ENCODE assay signal across 13 cellular contexts in genomic region chr10:26488344-26488743, GRCh38. TPM values are rescaled to one million over a fixed set of nuclear protein-coding genes. Genes with fewer than 3 reads are reported as not detected.
DNase-seq lines count a peak whose midpoint lies in the region; ATAC-seq, FAIRE-seq and TF ChIP-seq lines count a peak whose summit lies in the region.
"Had no signal": no experiment of that assay in that cellular context is flagged by ENCODE, and none has a peak within 500 bp of the region (broad histone marks: within the 10 kb centered on the region; RNA-seq: fewer than 3 reads in every experiment).

No MANE protein-coding gene starts in this region.

- in situ Hi-C loops in GM12878 (cut with MboI) = no loop called here

- CTCF ChIA-PET in GM12878 (lab: Yijun Ruan, JAX) = no interaction called here

- H3K79me2 ChIP-seq in GM12878 (ENCODE audit: control insufficient read depth, insufficient read depth, low read length) = peaks cover 49% of the 10 kb centered on the region
- H3K79me2 ChIP-seq: parathyroid adenoma had no signal

- DNase-seq in activated CD4-positive, alpha-beta T cell treated with anti-CD3 and anti-CD28 coated beads for 48 hours = peak; percentile 45
- DNase-seq in activated CD4-positive, alpha-beta T cell treated with anti-CD3 and anti-CD28 coated beads, Interleukin-2, amount 50 U/mL, for 1 hour = no peak
- peak; percentile 89 for DNase-seq in RPMI7951 (ENCODE audit: low read depth)
- no peak for DNase-seq in GM12878 (ENCODE audit: low read depth, low spot score)
- no peak for DNase-seq in stimulated activated naive B cell treated with anti-CD40 and anti-IgM and Interleukin-4, amounts not matched to agents 10 μg/mL and 1 μg/mL and 100 μg/mL, for 72 hours
- no peak for DNase-seq in NCI-H2196 treated with DMSO at 0.1 percent for 48 hours (lab: John Stamatoyannopoulos, UW; ENCODE audit: unreplicated experiment)
- no peak for DNase-seq in right cardiac atrium
- DNase-seq: left ventricle myocardium inferior, NCI-H1105 had no signal

- no peaks in the 10 kb centered on the region for H4K20me1 ChIP-seq in GM12878 (ENCODE audit: control insufficient read depth, insufficient read depth)

- RAD21 ChIA-PET in GM12878 (lab: Charles Lee; ENCODE audit: unreplicated experiment) = no interaction called here

- TF ChIP-seq EP300 in GM12878 (IDR thresholded peaks at IDR 0.05; ENCODE audit: borderline replicate concordance in 1 of 2, control insufficient read depth in 1 of 2, low read depth in 2 of 2, low read length in 2 of 2) = no peak

- H3K36me3 Mint-ChIP-seq in stimulated activated naive B cell treated with anti-CD40 and anti-IgM and Interleukin-4, amounts not matched to agents 10 μg/mL and 1 μg/mL and 100 μg/mL, for 72 hours = peaks cover 26 to 35% of the 10 kb centered on the region in 2 donors
- H3K36me3 Mint-ChIP-seq: brain had no signal

- peak overlapping the region; percentile 92 for H3K27ac Mint-ChIP-seq in stimulated activated naive B cell treated with anti-CD40 and anti-IgM and Interleukin-4, amounts not matched to agents 10 μg/mL and 1 μg/mL and 100 μg/mL, for 72 hours
- H3K27ac Mint-ChIP-seq: brain had no signal

- no peak for FAIRE-seq in GM12878 (lab: Jason Lieb, UNC)
- FAIRE-seq: TTC549 had no signal

- WGBS in GM12878 (ENCODE audit: insufficient coverage, insufficient replicate concordance, low lambda C conversion rate, missing lambda C conversion rate) = 85% methylated on average over 4 of the region's 4 CpGs
- 89% methylated on average over 4 of the region's 4 CpGs for WGBS in right cardiac atrium

- POLR2A ChIA-PET in GM12878 (lab: Charles Lee) = interaction anchor here (1.9 kb wide), 1 partner anchor 57 kb away, joined by 4 read pairs; no protein-coding TSS in a partner anchor

- H3K4me1 ChIP-seq in GM12878 (ENCODE audit: control insufficient read depth, insufficient read depth, low read length) = peaks cover 9% of the 10 kb centered on the region
- peaks cover 2% of the 10 kb centered on the region for H3K4me1 ChIP-seq in right cardiac atrium (ENCODE audit: control insufficient read depth, insufficient read depth, low read length)
- H3K4me1 ChIP-seq: parathyroid adenoma had no signal

- no peak overlapping the region for H3K9ac ChIP-seq in GM12878 (ENCODE audit: control insufficient read depth, insufficient read depth, low read length)
- H3K9ac ChIP-seq: parathyroid adenoma had no signal

- H3K9me3 Mint-ChIP-seq in stimulated activated naive B cell treated with anti-CD40 and anti-IgM and Interleukin-4, amounts not matched to agents 10 μg/mL and 1 μg/mL and 100 μg/mL, for 72 hours = peaks cover 0 to 2% of the 10 kb centered on the region in 2 donors

- ATAC-seq in GM12878 = no peak
- ATAC-seq in stimulated activated naive B cell treated with anti-CD40 and anti-IgM and Interleukin-4, amounts not matched to agents 10 μg/mL and 1 μg/mL and 100 μg/mL, for 72 hours (replicated peaks) = no peak
- ATAC-seq in HG03159 (IDR thresholded peaks at IDR 0.05; ENCODE audit: unreplicated experiment) = no peak
- ATAC-seq in right cardiac atrium = no peak

- no peaks in the 10 kb centered on the region for H3K27me3 Mint-ChIP-seq in stimulated activated naive B cell treated with anti-CD40 and anti-IgM and Interleukin-4, amounts not matched to agents 10 μg/mL and 1 μg/mL and 100 μg/mL, for 72 hours

- H2AFZ ChIP-seq in GM12878 (ENCODE audit: control insufficient read depth, low read depth, low read length) = no peak overlapping the region
- H2AFZ ChIP-seq: parathyroid adenoma had no signal

- SMC1A ChIA-PET in GM12878 (lab: Charles Lee; ENCODE audit: uncharacterized antibody, unreplicated experiment) = interaction anchor here (1.0 to 1.9 kb wide), 4 partner anchors 17 to 47 kb away, joined by 3 to 7 read pairs (median 4); no protein-coding TSS in a partner anchor

- H3K4me3 ChIP-seq in GM12878 = no peak overlapping the region
- H3K4me3 ChIP-seq in right cardiac atrium (ENCODE audit: low read length) = no peak overlapping the region
- H3K4me3 ChIP-seq: left ventricle myocardium inferior had no signal

- H3K4me1 Mint-ChIP-seq in stimulated activated naive B cell treated with anti-CD40 and anti-IgM and Interleukin-4, amounts not matched to agents 10 μg/mL and 1 μg/mL and 100 μg/mL, for 72 hours = peaks cover 33 to 60% of the 10 kb centered on the region in 2 donors

- TF ChIP-seq RAD21 in GM12878 (IDR thresholded peaks at IDR 0.05; ENCODE audit: insufficient read depth, low read depth, low read length) = no peak

- H3K27me3 ChIP-seq in GM12878 (replicated peaks in 1 of 2; ENCODE audit: control insufficient read depth in 2 of 2, insufficient read depth in 2 of 2, low read length in 1 of 2) (no peaks in the 10 kb centered on the region), right cardiac atrium (ENCODE audit: control insufficient read depth, insufficient read depth) (no peaks in the 10 kb centered on the region)

- H3K27ac ChIP-seq in GM12878 (ENCODE audit: control insufficient read depth, insufficient read depth) (0 out of 2 replicates have a peak overlapping the region, but pooled peaks have one; percentile 67), right cardiac atrium (ENCODE audit: low read length) (no peak overlapping the region)
- H3K27ac ChIP-seq: parathyroid adenoma had no signal

- no peak for TF ChIP-seq POLR2A in GM12878 (IDR thresholded peaks at IDR 0.05; ENCODE audit: low read depth, low read length)

- intact Hi-C loops in GM12878 (cut with micrococcal nuclease; ENCODE audit: unreplicated experiment) (loop anchor here (5.0 kb wide), 2 partner anchors 69 to 151 kb away; no protein-coding TSS in a partner anchor), right cardiac atrium (cut with DNase I) (no loop called here)

- peaks cover 3% of the 10 kb centered on the region for H3K9me3 ChIP-seq in GM12878 (replicated peaks; ENCODE audit: control insufficient read depth, insufficient read depth, low read length)
- H3K9me3 ChIP-seq in right cardiac atrium (ENCODE audit: control insufficient read depth, low read length) = no peaks in the 10 kb centered on the region

- H3K4me3 Mint-ChIP-seq in stimulated activated naive B cell treated with anti-CD40 and anti-IgM and Interleukin-4, amounts not matched to agents 10 μg/mL and 1 μg/mL and 100 μg/mL, for 72 hours = peak overlapping the region in 1 of 2 donors; percentile 71
- H3K4me3 Mint-ChIP-seq: brain had no signal

- peaks cover 0 to 16% of the 10 kb centered on the region in 2 experiments for H3K36me3 ChIP-seq in GM12878 (ENCODE audit: control insufficient read depth in 2 of 2, insufficient read depth in 2 of 2, low read length in 1 of 2)
- H3K36me3 ChIP-seq: left ventricle myocardium inferior had no signal

- no peak overlapping the region for H3K4me2 ChIP-seq in GM12878 (ENCODE audit: control insufficient read depth, insufficient read depth)

- no TSS peak for BruUV-seq in GM12878 (replicated peaks; lab: Mats Ljungman, UMichigan)

- no peak for TF ChIP-seq CTCF in GM12878 (IDR thresholded peaks at IDR 0.05 in 2 of 3, conservative IDR thresholded peaks at IDR 0.05 in 1 of 3; ENCODE audit: control insufficient read depth in 2 of 3, extremely low read depth in 1 of 3, insufficient read depth in 1 of 3, low read depth in 3 of 3, low read length in 3 of 3)

TF ChIP-seq in GM12878, 131 proteins besides CTCF, POLR2A, EP300 and RAD21 (continues in another document):
- TF ChIP-seq ZNF384 (IDR thresholded peaks at IDR 0.05; ENCODE audit: borderline replicate concordance, low read depth, low read length) (no peak), HDAC6 (IDR thresholded peaks at IDR 0.05; ENCODE audit: unreplicated experiment) (no peak), CHD4 (IDR thresholded peaks at IDR 0.05) (no peak), MEF2B (IDR thresholded peaks at IDR 0.05; ENCODE audit: partially characterized antibody, poor library complexity, severe bottlenecking) (no peak), SP1 (IDR thresholded peaks at IDR 0.05; ENCODE audit: low read depth, low read length) (no peak), TBL1XR1 (IDR thresholded peaks at IDR 0.05; ENCODE audit: low read depth, low read length) (no peak), SMAD1 (IDR thresholded peaks at IDR 0.05; ENCODE audit: low read depth, partially characterized antibody) (no peak)

RNA-seq across cellular contexts. Expression of gene APBB1IP, which starts 50.2 kb away (rescaled TPM):
- total RNA-seq in RPMI7951 (2014; rRNA removed; shearing (Covaris generic)) = 6.4 TPM in 2 replicates
- 95.1 and 97.5 TPM in 2 replicates for total RNA-seq in GM12878 (2013; cell fraction: nucleolus; rRNA removed)
- total RNA-seq in GM12878 (2014; rRNA removed) (14.7 and 14.8 TPM in 2 replicates), GM12878 (2014; rRNA removed; fragmentation: Illumina TruSeq; extraction: Trizol) (18.2 and 20.0 TPM in 2 replicates), GM12878 (2021) (67.0 and 67.4 TPM in 2 replicates), right cardiac atrium (1 to 10 TPM; 5.2 to 8.4 (median 6.9) TPM)
- 26.8 TPM for polyA plus RNA-seq in GM12878 (2011; ENCODE audit: low read depth)
- polyA plus RNA-seq in GM12878 (2011; rRNA removed) (10.6 and 12.5 TPM in 2 replicates), GM12878 (2014; fragmentation: Illumina TruSeq; extraction: Trizol) (66.0 and 74.0 TPM in 2 replicates), GM12878 (2014; fragmentation: Nextera tagmentation; extraction: Ambion mirVana) (10 to 100 TPM in 1 of 2 experiments, 1 to 10 TPM in 1; 7.3 to 11.4 TPM), GM12878 (2014; rRNA removed) (21.5 and 28.1 TPM in 2 replicates), GM12878 (2016; fragmentation: Nextera tagmentation; extraction: Ambion mirVana) (10 to 100 TPM; 23.7 to 30.2 TPM), right cardiac atrium (2.8 TPM)
- 9.7 and 14.3 TPM in 2 replicates for polyA plus RNA-seq in GM12878 (2011; cell fraction: cytosol; rRNA removed)
- 20.7 and 24.7 TPM in 2 replicates for polyA plus RNA-seq in GM12878 (2011; cell fraction: nucleus; rRNA removed)
- polyA plus RNA-seq in GM12878 (2012) = 62.2 and 64.8 TPM in 2 replicates
- polyA minus RNA-seq in GM12878 (2011; rRNA and poly(A)+ RNA removed) = 18.3 and 29.0 TPM in 2 replicates
- 13.4 and 15.7 TPM in 2 replicates for polyA minus RNA-seq in GM12878 (2011; cell fraction: cytosol; rRNA and poly(A)+ RNA removed)
- polyA minus RNA-seq in GM12878 (2011; cell fraction: nucleus; rRNA and poly(A)+ RNA removed) = 30.6 and 41.9 TPM in 2 replicates

Comparison
In these comparisons a context has a peak if more than half of its experiments do, and no peak if none do; other contexts are left out.
1. DNase-seq: peak in activated CD4-positive, alpha-beta T cell treated with anti-CD3 and anti-CD28 coated beads for 48 hours (single experiment) and RPMI7951 (single experiment); none in activated CD4-positive, alpha-beta T cell treated with anti-CD3 and anti-CD28 coated beads, Interleukin-2, amount 50 U/mL, for 1 hour (single experiment), GM12878 (single experiment), stimulated activated naive B cell treated with anti-CD40 and anti-IgM and Interleukin-4, amounts not matched to agents 10 μg/mL and 1 μg/mL and 100 μg/mL, for 72 hours (single experiment), NCI-H2196 treated with DMSO at 0.1 percent for 48 hours (single experiment) and right cardiac atrium (0 of 3).